Comparison of ENCODE assay signal across 15 cellular contexts in the genomic region with DNA sequence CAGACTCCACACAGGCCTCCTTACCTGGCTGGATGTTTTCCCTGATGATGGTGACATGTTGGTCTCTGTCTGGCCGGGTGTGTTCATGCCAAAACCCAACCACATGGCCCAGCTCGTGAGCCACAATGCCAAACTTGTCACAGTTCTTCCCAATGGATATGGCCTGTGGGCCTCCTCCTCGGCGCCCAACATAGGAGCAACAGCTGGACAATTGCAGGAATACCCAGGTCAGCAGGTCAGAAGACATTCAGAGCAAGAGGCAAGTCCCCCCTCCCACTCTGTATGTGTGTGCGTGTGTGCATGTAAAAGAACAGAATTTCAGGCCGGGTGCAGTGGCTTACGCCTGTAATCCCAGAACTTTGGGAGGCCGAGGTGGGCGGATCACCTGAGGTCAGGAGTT.
DNase-seq lines count a peak whose midpoint lies in the region; ATAC-seq and TF ChIP-seq lines count a peak whose summit lies in the region.
"Had no signal": no experiment of that assay in that cellular context is flagged by ENCODE, and none has a peak within 500 bp of the region (broad histone marks: within the 10 kb centered on the region; RNA-seq: fewer than 3 reads in every experiment).

No MANE protein-coding gene starts in this region.

- no peak overlapping the region for H2BK5ac ChIP-seq in neuronal stem cell (ENCODE audit: low read length)

- H4K91ac ChIP-seq in neuronal stem cell (ENCODE audit: low read depth, low read length, poor library complexity), result no peak overlapping the region

- H3K27ac ChIP-seq in left ventricle myocardium inferior (replicated peaks) (peak overlapping the region; percentile 30), neuronal stem cell (replicated peaks; ENCODE audit: low read length) (no peak overlapping the region)
- H3K27ac ChIP-seq: BLaER1 treated with 17β-estradiol and CSF1 and Interleukin-3, amounts not matched to agents 10 nM and 100 nM; HL-60 had no signal

- peak overlapping the region; percentile 14; the same call in 1 of the 2 replicates for H3K27ac Mint-ChIP-seq in WTC11
- H3K27ac Mint-ChIP-seq: B cell; CD4-positive, CD25-positive, alpha-beta regulatory T cell; CD8-positive, alpha-beta memory T cell; GM23338 had no signal

- H3K36me3 ChIP-seq in left ventricle myocardium inferior, result no peaks in the 10 kb centered on the region
- H3K36me3 ChIP-seq in neuronal stem cell (replicated peaks in 1 of 2; ENCODE audit: control insufficient read depth in 2 of 2, insufficient read depth in 2 of 2, low read length in 2 of 2), result no peaks in the 10 kb centered on the region
- H3K36me3 ChIP-seq: BLaER1 treated with 17β-estradiol and CSF1 and Interleukin-3, amounts not matched to agents 10 nM and 100 nM had no signal

- no peaks in the 10 kb centered on the region for H3K9me3 Mint-ChIP-seq in WTC11
- H3K9me3 Mint-ChIP-seq: CD8-positive, alpha-beta memory T cell; GM23338 had no signal

- H3K23ac ChIP-seq in neuronal stem cell (ENCODE audit: low read depth, low read length, poor library complexity), result no peak overlapping the region

- H3K4me1 Mint-ChIP-seq in WTC11, result 0 out of 2 replicates have a peak, but pooled peaks cover 2% of the 10 kb centered on the region
- H3K4me1 Mint-ChIP-seq: B cell; CD4-positive, CD25-positive, alpha-beta regulatory T cell; CD8-positive, alpha-beta memory T cell had no signal

- ATAC-seq in WTC11, result no peak
- ATAC-seq in GM21515 (IDR thresholded peaks at IDR 0.05; ENCODE audit: unreplicated experiment), result no peak
- no peak for ATAC-seq in HG03139 (IDR thresholded peaks at IDR 0.05; ENCODE audit: unreplicated experiment)
- ATAC-seq: GM23338 had no signal

- no peak overlapping the region for H2AFZ ChIP-seq in neuronal stem cell (ENCODE audit: low read length)
- H2AFZ ChIP-seq: GM23338 had no signal

- intact Hi-C loops in left ventricle myocardium inferior (cut with micrococcal nuclease) (no loop called here), cardiac septum (cut with DNase I) (no loop called here)

- H2BK12ac ChIP-seq in neuronal stem cell (ENCODE audit: low read length), result no peak overlapping the region

- no peak overlapping the region for H4K8ac ChIP-seq in neuronal stem cell (ENCODE audit: low read depth, low read length)

- no peaks in the 10 kb centered on the region for H3K79me1 ChIP-seq in neuronal stem cell (ENCODE audit: low read depth, low read length)

- H3K4me1 ChIP-seq in left ventricle myocardium inferior (peaks cover 28% of the 10 kb centered on the region), neuronal stem cell (ENCODE audit: control insufficient read depth in 2 of 2, insufficient read depth in 1 of 2, low read depth in 1 of 2, low read length in 2 of 2) (peaks cover 0 to 1% of the 10 kb centered on the region in 2 donors)
- H3K4me1 ChIP-seq: Caco-2 had no signal

- CTCF ChIA-PET in WTC11 (lab: Charles Lee), result interaction anchor here (0.7 to 2.0 kb wide), 2 partner anchors 9 to 84 kb away, joined by 3 to 11 read pairs; no protein-coding TSS in a partner anchor

- H3K4ac ChIP-seq in neuronal stem cell (ENCODE audit: low read length), result peak overlapping the region; percentile 97

- no peak overlapping the region for H3K4me3 Mint-ChIP-seq in WTC11
- H3K4me3 Mint-ChIP-seq: B cell; CD4-positive, CD25-positive, alpha-beta regulatory T cell; CD8-positive, alpha-beta memory T cell; GM23338 had no signal

- DNase-seq in left ventricle myocardium inferior (no peak), cardiac septum (ENCODE audit: low spot score) (no peak), WTC11 (ENCODE audit: low spot score) (no peak), neuronal stem cell (ENCODE audit: low spot score) (no peak), OCI-M1 (lab: John Stamatoyannopoulos, UW) (no peak)
- DNase-seq: Caco-2; CD4-positive, CD25-positive, alpha-beta regulatory T cell; CD8-positive, alpha-beta memory T cell; HCEC 1CT had no signal

- H3K4me2 ChIP-seq in neuronal stem cell (ENCODE audit: insufficient read depth, low read length, poor library complexity, severe bottlenecking), result no peak overlapping the region
- H3K4me2 ChIP-seq: GM23338 had no signal

- no peak overlapping the region for H3K9ac ChIP-seq in neuronal stem cell (ENCODE audit: low read depth, low read length, poor library complexity)
- H3K9ac ChIP-seq: BLaER1 treated with 17β-estradiol and CSF1 and Interleukin-3, amounts not matched to agents 10 nM and 100 nM had no signal

- POLR2A ChIA-PET in WTC11 (lab: Charles Lee), result no interaction called here

- H2BK15ac ChIP-seq in neuronal stem cell (ENCODE audit: low read length), result no peak overlapping the region

- H3K27me3 ChIP-seq in left ventricle myocardium inferior (ENCODE audit: low read depth) (no peaks in the 10 kb centered on the region), neuronal stem cell (ENCODE audit: control insufficient read depth in 3 of 3, insufficient read depth in 3 of 3, low read depth in 1 of 3, low read length in 3 of 3) (peaks cover 0 to 9% (median 0%) of the 10 kb centered on the region in 3 experiments)
- H3K27me3 ChIP-seq: BLaER1 treated with 17β-estradiol and CSF1 and Interleukin-3, amounts not matched to agents 10 nM and 100 nM had no signal

- H3K18ac ChIP-seq in neuronal stem cell (ENCODE audit: low read length), result no peak overlapping the region

- no peak overlapping the region for H3K14ac ChIP-seq in neuronal stem cell (ENCODE audit: low read length)

- TF ChIP-seq CTCF in left ventricle myocardium inferior (IDR thresholded peaks at IDR 0.05; ENCODE audit: borderline replicate concordance) (no peak), WTC11 (IDR thresholded peaks at IDR 0.05) (no peak)

- H3K9me3 ChIP-seq in left ventricle myocardium inferior (replicated peaks) (no peaks in the 10 kb centered on the region), neuronal stem cell (replicated peaks in 1 of 2; ENCODE audit: control insufficient read depth in 2 of 2, insufficient read depth in 1 of 2, low read depth in 1 of 2, low read length in 2 of 2) (no peaks in the 10 kb centered on the region)
- H3K9me3 ChIP-seq: Caco-2 had no signal

- no CpG with 5 or more reads among the region's 9 CpGs for WGBS in neuronal stem cell (ENCODE audit: extremely low coverage in 2 of 2, insufficient read length in 2 of 2, insufficient replicate concordance in 1 of 2), 2 donors

- no peaks in the 10 kb centered on the region for H3K36me3 Mint-ChIP-seq in WTC11
- H3K36me3 Mint-ChIP-seq: CD4-positive, CD25-positive, alpha-beta regulatory T cell; CD8-positive, alpha-beta memory T cell had no signal

- no peak overlapping the region for H2BK120ac ChIP-seq in neuronal stem cell (ENCODE audit: low read depth, low read length)

- H3K27me3 Mint-ChIP-seq in WTC11 (ENCODE audit: low read depth), result no peaks in the 10 kb centered on the region

- H2AK5ac ChIP-seq in neuronal stem cell (ENCODE audit: low read depth, low read length), result no peak overlapping the region

- H3K4me3 ChIP-seq in left ventricle myocardium inferior (no peak overlapping the region), neuronal stem cell (ENCODE audit: low read length in 2 of 2) (no peak overlapping the region)
- H3K4me3 ChIP-seq: BLaER1 treated with 17β-estradiol and CSF1 and Interleukin-3, amounts not matched to agents 10 nM and 100 nM; GM23338 had no signal

TF ChIP-seq in WTC11, 78 proteins besides CTCF, POLR2A, EP300 and RAD21:
- TF ChIP-seq ESRRA (CRISPR knock-in tag; IDR thresholded peaks at IDR 0.05; ENCODE audit: borderline replicate concordance), result no peak
- no peak for TF ChIP-seq ETV6 (CRISPR knock-in tag; IDR thresholded peaks at IDR 0.05)
- no peak for TF ChIP-seq IRF2 (CRISPR knock-in tag; IDR thresholded peaks at IDR 0.05; ENCODE audit: borderline replicate concordance, low read depth)
- no peak for TF ChIP-seq ATF1 (CRISPR knock-in tag; IDR thresholded peaks at IDR 0.05)
TF ChIP-seq in WTC11: peak in this region for 0.
